Comparison of ENCODE assay signal across 14 cellular contexts in the genomic region with DNA sequence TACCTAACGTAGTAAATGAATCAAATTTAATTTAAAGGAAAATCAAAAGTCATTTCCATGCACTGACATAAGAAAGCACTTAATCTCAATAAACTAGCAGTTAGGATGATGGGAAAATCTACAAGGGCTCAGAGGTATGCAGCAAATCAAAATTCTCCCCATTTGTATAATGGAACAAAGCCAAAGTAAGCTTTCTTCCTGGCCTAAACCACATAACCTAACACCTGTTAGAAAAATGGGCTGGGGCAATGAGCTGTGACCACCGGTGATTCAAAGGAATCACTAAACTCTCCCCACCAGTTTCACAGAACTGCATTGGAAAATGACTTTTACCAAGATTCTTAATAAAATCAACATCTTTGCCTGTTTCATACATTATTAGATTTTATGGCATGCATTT.
A peak's percentile ranks its signal among the peaks of the same experiment; 100 is the strongest.
DNase-seq lines count a peak whose midpoint lies in the region; ATAC-seq and TF ChIP-seq lines count a peak whose summit lies in the region.
"Had no signal": no experiment of that assay in that cellular context is flagged by ENCODE, and none has a peak within 500 bp of the region (broad histone marks: within the 10 kb centered on the region; RNA-seq: fewer than 3 reads in every experiment).

No MANE protein-coding gene starts in this region.

- DNase-seq in NCI-H2107 treated with DMSO at 0.1 percent for 48 hours (lab: John Stamatoyannopoulos, UW; ENCODE audit: unreplicated experiment) (peak; percentile 19), NCI-H2107 (lab: John Stamatoyannopoulos, UW) (no peak), NCI-H2029 treated with DMSO at 0.1 percent for 48 hours (lab: John Stamatoyannopoulos, UW) (peak; percentile 49), astrocyte of the hippocampus (ENCODE audit: low read depth, low spot score) (peak; percentile 28), thyroid gland (peak; percentile 4 to 30), retina (no peak), iPS-NIHi7 (ENCODE audit: extremely low spot score) (no peak)
- DNase-seq: H9, NCI-H1436 treated with DMSO at 0.1 percent for 48 hours, NCI-H510A treated with DMSO at 0.1 percent for 48 hours, OCI-M1 had no signal

- no peak overlapping the region for H3K27ac ChIP-seq in thyroid gland
- H3K27ac ChIP-seq: RWPE1, SJSA1 had no signal

- H3K9me3 ChIP-seq in thyroid gland = no peaks in the 10 kb centered on the region
- H3K9me3 ChIP-seq: SJSA1 had no signal

- 39 to 41% methylated on average over 2 of the region's 2 CpGs for WGBS in thyroid gland, 2 donors

- no peak for TF ChIP-seq POLR2A in thyroid gland (IDR thresholded peaks at IDR 0.05)

- peaks cover 0 to 4% of the 10 kb centered on the region in 2 donors for H3K4me1 ChIP-seq in thyroid gland
- H3K4me1 ChIP-seq: SJSA1 had no signal

- TF ChIP-seq CTCF in thyroid gland (IDR thresholded peaks at IDR 0.05) = no peak

- no peak for ATAC-seq in GM21786 (IDR thresholded peaks at IDR 0.05; ENCODE audit: unreplicated experiment)

- intact Hi-C loops in thyroid gland (cut with DNase I) = no loop called here

- H3K27me3 ChIP-seq in thyroid gland = no peaks in the 10 kb centered on the region
- H3K27me3 ChIP-seq: SJSA1 had no signal

- no peak overlapping the region for H3K4me3 ChIP-seq in thyroid gland (replicated peaks in 1 of 3)
- H3K4me3 ChIP-seq: SJSA1 had no signal

- no peaks in the 10 kb centered on the region for H3K36me3 ChIP-seq in thyroid gland
- H3K36me3 ChIP-seq: SJSA1 had no signal

Comparison
In these comparisons a context has a peak if more than half of its experiments do, and no peak if none do; other contexts are left out.
1. DNase-seq: peak in NCI-H2107 treated with DMSO at 0.1 percent for 48 hours (single experiment), NCI-H2029 treated with DMSO at 0.1 percent for 48 hours (single experiment), astrocyte of the hippocampus (single experiment) and thyroid gland (2 of 2); none in NCI-H2107 (single experiment), retina (single experiment) and iPS-NIHi7 (single experiment).